Comparison of ENCODE assay signal across 12 cellular contexts in genomic region chr15:34810455-34811146, GRCh38. TPM values are rescaled to one million over a fixed set of nuclear protein-coding genes. Genes with fewer than 3 reads are reported as not detected.
DNase-seq lines count a peak whose midpoint lies in the region; ATAC-seq, FAIRE-seq and TF ChIP-seq lines count a peak whose summit lies in the region.
"Had no signal": no experiment of that assay in that cellular context is flagged by ENCODE, and none has a peak within 500 bp of the region (broad histone marks: within the 10 kb centered on the region; RNA-seq: fewer than 3 reads in every experiment).

No MANE protein-coding gene starts in this region.

- intact Hi-C loops in prostate gland (cut with DNase I), result no loop called here

- no peak for FAIRE-seq in bronchial epithelial cell (lab: Jason Lieb, UNC)

- no peak for TF ChIP-seq POLR2A in prostate gland (IDR thresholded peaks at IDR 0.05)

- H3K4me3 ChIP-seq in BE2C (ENCODE audit: low read depth, low read length) (no peak overlapping the region), bronchial epithelial cell (ENCODE audit: low read depth, low read length) (no peak overlapping the region), prostate gland (no peak overlapping the region)

- no peaks in the 10 kb centered on the region for H3K36me3 Mint-ChIP-seq in activated naive CD4-positive, alpha-beta T cell treated with anti-CD3 and anti-CD28 coated beads, Interleukin-2, amount 50 U/mL, for 72 hours

- TF ChIP-seq CTCF in BE2C (IDR thresholded peaks at IDR 0.05; ENCODE audit: low read depth, low read length) (no peak), bronchial epithelial cell (IDR thresholded peaks at IDR 0.05; ENCODE audit: insufficient read depth, low read length, severe bottlenecking) (no peak), prostate gland (IDR thresholded peaks at IDR 0.05) (no peak)

- no peaks in the 10 kb centered on the region for H3K9me3 ChIP-seq in BE2C
- H3K9me3 ChIP-seq in prostate gland, result no peaks in the 10 kb centered on the region

- H3K27ac Mint-ChIP-seq in activated naive CD4-positive, alpha-beta T cell treated with anti-CD3 and anti-CD28 coated beads, Interleukin-2, amount 50 U/mL, for 72 hours, result no peak overlapping the region
- H3K27ac Mint-ChIP-seq: dendritic cell treated with granulocyte-macrophage colony-stimulating factor and Interleukin-4, amounts not matched to agents 40 ng/mL and 50 ng/mL, for 4 days had no signal

- in situ Hi-C loops in KBM-7 (cut with MboI; ENCODE audit: low pct_unique_long_range_greater_than_20kb, low sequenced_read_pairs), result no loop called here

- no peak for ATAC-seq in GM19351 (IDR thresholded peaks at IDR 0.05; ENCODE audit: unreplicated experiment)
- ATAC-seq in activated naive CD4-positive, alpha-beta T cell treated with anti-CD3 and anti-CD28 coated beads, Interleukin-2, amount 50 U/mL, for 72 hours, result no peak

- 71% methylated on average over 5 of the region's 5 CpGs for WGBS in prostate gland

- H3K36me3 ChIP-seq in BE2C (no peaks in the 10 kb centered on the region), bronchial epithelial cell (ENCODE audit: control insufficient read depth, insufficient read depth, low read length) (no peaks in the 10 kb centered on the region), prostate gland (no peaks in the 10 kb centered on the region)

- no peak overlapping the region for H3K27ac ChIP-seq in prostate gland

- peaks cover 0 to 3% of the 10 kb centered on the region in 2 donors for H3K9me3 Mint-ChIP-seq in activated naive CD4-positive, alpha-beta T cell treated with anti-CD3 and anti-CD28 coated beads, Interleukin-2, amount 50 U/mL, for 72 hours

- DNase-seq in BE2C, result peak; percentile 37
- DNase-seq in LHCN-M2 (ENCODE audit: low read depth), result peak; percentile 98
- peak; percentile 94 for DNase-seq in bronchial epithelial cell (ENCODE audit: low read depth)
- peak; percentile 96 for DNase-seq in myocyte (ENCODE audit: low read depth)
- DNase-seq in KBM-7, result no peak
- no peak for DNase-seq in activated naive CD4-positive, alpha-beta T cell treated with anti-CD3 and anti-CD28 coated beads, Interleukin-2, amount 50 U/mL, for 72 hours (ENCODE audit: low spot score in 2 of 2)
- DNase-seq in prostate gland (ENCODE audit: low spot score), result no peak
- DNase-seq: activated CD8-positive, alpha-beta memory T cell treated with anti-CD3 and anti-CD28 coated beads, Interleukin-2, amount 50 U/mL, for 4 hours; kidney glomerular epithelial cell; NCI-H2107 had no signal

- H3K4me1 ChIP-seq in BE2C (peaks cover 37% of the 10 kb centered on the region), prostate gland (replicated peaks) (no peaks in the 10 kb centered on the region)

- no peaks in the 10 kb centered on the region for H3K27me3 ChIP-seq in BE2C
- H3K27me3 ChIP-seq in bronchial epithelial cell (ENCODE audit: control insufficient read depth, insufficient read depth, low read length), result peaks cover 4% of the 10 kb centered on the region
- H3K27me3 ChIP-seq in prostate gland (replicated peaks; ENCODE audit: insufficient read depth), result no peaks in the 10 kb centered on the region

RNA-seq across cellular contexts. Expression of gene ACTC1, which starts 15.3 kb away (rescaled TPM):
- 3.1 TPM for polyA plus RNA-seq in BE2C (2012; ENCODE audit: insufficient read depth, insufficient read length, low read depth)
- total RNA-seq in LHCN-M2 (2014; rRNA removed) (634 and 759 TPM in 2 replicates), bronchial epithelial cell (not detected in 2 replicates), myocyte (6,424 and 7,970 TPM in 2 replicates), prostate gland (10 to 100 TPM in 1 of 2 donors, 1 to 10 TPM in 1; 9.6 to 21.5 TPM)
- polyA plus RNA-seq in LHCN-M2 (2012), result 7,967 TPM
- 9,191 TPM for polyA plus RNA-seq in myocyte (2012)
- total RNA-seq in activated naive CD4-positive, alpha-beta T cell treated with anti-CD3 and anti-CD28 coated beads, Interleukin-2, amount 50 U/mL, for 72 hours, result not detected

RNA-seq across cellular contexts. Expression of gene GJD2, which starts 55.8 kb away (rescaled TPM):
- polyA plus RNA-seq in BE2C (2012; ENCODE audit: insufficient read depth, insufficient read length, low read depth), result 6.6 TPM
- 0.06 TPM in 1 of 2 replicates, not detected in the other for total RNA-seq in LHCN-M2 (2014; rRNA removed)
- polyA plus RNA-seq in LHCN-M2 (2012), result 0.04 TPM
- not detected in 2 replicates for total RNA-seq in bronchial epithelial cell
- total RNA-seq in myocyte, result 0.05 TPM in 1 of 2 replicates, not detected in the other
- polyA plus RNA-seq in myocyte (2012), result not detected
- not detected for total RNA-seq in activated naive CD4-positive, alpha-beta T cell treated with anti-CD3 and anti-CD28 coated beads, Interleukin-2, amount 50 U/mL, for 72 hours
- total RNA-seq in prostate gland, result not detected

Comparison
In these comparisons a context has a peak if more than half of its experiments do, and no peak if none do; other contexts are left out.
1. DNase-seq: peak in BE2C (single experiment), LHCN-M2 (single experiment), bronchial epithelial cell (single experiment) and myocyte (single experiment); none in KBM-7 (single experiment), activated naive CD4-positive, alpha-beta T cell treated with anti-CD3 and anti-CD28 coated beads, Interleukin-2, amount 50 U/mL, for 72 hours (0 of 2) and prostate gland (single experiment).
2. RNA of gene ACTC1, which starts 15.3 kb away (total RNA-seq): 6,424 to 7,970 TPM in myocyte and 634 to 759 TPM in LHCN-M2; 9.6 to 21.5 TPM in prostate gland, not detected in bronchial epithelial cell and not detected in activated naive CD4-positive, alpha-beta T cell treated with anti-CD3 and anti-CD28 coated beads, Interleukin-2, amount 50 U/mL, for 72 hours; every median in the first group is over 10 times any median in the second.